Comparison of ENCODE assay signal across 1 cellular context in genomic region chr16:75555707-75556512, GRCh38.
TF ChIP-seq lines count a peak whose summit lies in the region.

TMEM231 (minus strand) TSS chr16:75556252; CDS start chr16:75556209, 43 bp downstream.

TF ChIP-seq in HepG2, 621 proteins besides CTCF, POLR2A, EP300 and RAD21 (continued from another document and continues in another):
- peak; percentile 56 to 61; a peak in 2 of 4 replicates for TF ChIP-seq HMGXB4 (CRISPR knock-in tag; IDR thresholded peaks at IDR 0.05; ENCODE audit: borderline replicate concordance in 1 of 2, low read depth in 1 of 2)
- 0 out of 2 replicates have a peak, but pooled peaks have one; percentile 62 for TF ChIP-seq GTF3A (CRISPR knock-in tag; conservative IDR thresholded peaks at IDR 0.05)
- no peak; the same call in 1 of the 2 replicates for TF ChIP-seq ZNF557 (CRISPR knock-in tag; IDR thresholded peaks at IDR 0.05)
- TF ChIP-seq FOXA3 (CRISPR knock-in tag; IDR thresholded peaks at IDR 0.05), result peak; percentile 47; the same call in 1 of the 2 replicates
- TF ChIP-seq GLI4 (CRISPR knock-in tag; IDR thresholded peaks at IDR 0.05; ENCODE audit: borderline replicate concordance), result peak; percentile 82; the same call in 1 of the 2 replicates
- peak; percentile 67; the same call in 1 of the 2 replicates for TF ChIP-seq ZNF260 (CRISPR knock-in tag; IDR thresholded peaks at IDR 0.05; ENCODE audit: borderline replicate concordance, low read depth)
- no peak for TF ChIP-seq ZNF737 (CRISPR knock-in tag; IDR thresholded peaks at IDR 0.05; ENCODE audit: borderline replicate concordance)
- TF ChIP-seq, protein P1, sequence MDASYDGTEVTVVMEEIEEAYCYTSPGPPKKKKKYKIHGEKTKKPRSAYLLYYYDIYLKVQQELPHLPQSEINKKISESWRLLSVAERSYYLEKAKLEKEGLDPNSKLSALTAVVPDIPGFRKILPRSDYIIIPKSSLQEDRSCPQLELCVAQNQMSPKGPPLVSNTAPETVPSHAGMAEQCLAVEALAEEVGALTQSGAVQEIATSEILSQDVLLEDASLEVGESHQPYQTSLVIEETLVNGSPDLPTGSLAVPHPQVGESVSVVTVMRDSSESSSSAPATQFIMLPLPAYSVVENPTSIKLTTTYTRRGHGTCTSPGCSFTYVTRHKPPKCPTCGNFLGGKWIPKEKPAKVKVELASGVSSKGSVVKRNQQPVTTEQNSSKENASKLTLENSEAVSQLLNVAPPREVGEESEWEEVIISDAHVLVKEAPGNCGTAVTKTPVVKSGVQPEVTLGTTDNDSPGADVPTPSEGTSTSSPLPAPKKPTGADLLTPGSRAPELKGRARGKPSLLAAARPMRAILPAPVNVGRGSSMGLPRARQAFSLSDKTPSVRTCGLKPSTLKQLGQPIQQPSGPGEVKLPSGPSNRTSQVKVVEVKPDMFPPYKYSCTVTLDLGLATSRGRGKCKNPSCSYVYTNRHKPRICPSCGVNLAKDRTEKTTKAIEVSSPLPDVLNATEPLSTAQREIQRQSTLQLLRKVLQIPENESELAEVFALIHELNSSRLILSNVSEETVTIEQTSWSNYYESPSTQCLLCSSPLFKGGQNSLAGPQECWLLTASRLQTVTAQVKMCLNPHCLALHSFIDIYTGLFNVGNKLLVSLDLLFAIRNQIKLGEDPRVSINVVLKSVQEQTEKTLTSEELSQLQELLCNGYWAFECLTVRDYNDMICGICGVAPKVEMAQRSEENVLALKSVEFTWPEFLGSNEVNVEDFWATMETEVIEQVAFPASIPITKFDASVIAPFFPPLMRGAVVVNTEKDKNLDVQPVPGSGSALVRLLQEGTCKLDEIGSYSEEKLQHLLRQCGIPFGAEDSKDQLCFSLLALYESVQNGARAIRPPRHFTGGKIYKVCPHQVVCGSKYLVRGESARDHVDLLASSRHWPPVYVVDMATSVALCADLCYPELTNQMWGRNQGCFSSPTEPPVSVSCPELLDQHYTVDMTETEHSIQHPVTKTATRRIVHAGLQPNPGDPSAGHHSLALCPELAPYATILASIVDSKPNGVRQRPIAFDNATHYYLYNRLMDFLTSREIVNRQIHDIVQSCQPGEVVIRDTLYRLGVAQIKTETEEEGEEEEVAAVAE (CRISPR knock-in tag; IDR thresholded peaks at IDR 0.05; ENCODE audit: borderline replicate concordance), result peak; percentile 96
- TF ChIP-seq ZNF460 (CRISPR knock-in tag; IDR thresholded peaks at IDR 0.05; ENCODE audit: borderline replicate concordance), result no peak
- peak; percentile 62; the same call in 1 of the 2 replicates for TF ChIP-seq ZBTB42 (CRISPR knock-in tag; IDR thresholded peaks at IDR 0.05)
- no peak for TF ChIP-seq BRCA1 (CRISPR knock-in tag; IDR thresholded peaks at IDR 0.05)
- no peak for TF ChIP-seq SP1 (IDR thresholded peaks at IDR 0.05)
- peak; percentile 50; the same call in 1 of the 2 replicates for TF ChIP-seq SP1 (CRISPR knock-in tag; IDR thresholded peaks at IDR 0.05)
- TF ChIP-seq ZNF563 (CRISPR knock-in tag; IDR thresholded peaks at IDR 0.05), result peak; percentile 95; the same call in 1 of the 2 replicates
- TF ChIP-seq GATAD2A (CRISPR knock-in tag; IDR thresholded peaks at IDR 0.05), result 0 out of 2 replicates have a peak, but pooled peaks have one; percentile 22
- TF ChIP-seq SMAD3 (CRISPR knock-in tag; IDR thresholded peaks at IDR 0.05), result no peak
- no peak for TF ChIP-seq HNF4G (IDR thresholded peaks at IDR 0.05; ENCODE audit: borderline replicate concordance, low read depth, low read length)
- TF ChIP-seq HNF4G (CRISPR knock-in tag; IDR thresholded peaks at IDR 0.05; ENCODE audit: borderline replicate concordance, low read depth), result peak; percentile 67
- TF ChIP-seq, protein P2, sequence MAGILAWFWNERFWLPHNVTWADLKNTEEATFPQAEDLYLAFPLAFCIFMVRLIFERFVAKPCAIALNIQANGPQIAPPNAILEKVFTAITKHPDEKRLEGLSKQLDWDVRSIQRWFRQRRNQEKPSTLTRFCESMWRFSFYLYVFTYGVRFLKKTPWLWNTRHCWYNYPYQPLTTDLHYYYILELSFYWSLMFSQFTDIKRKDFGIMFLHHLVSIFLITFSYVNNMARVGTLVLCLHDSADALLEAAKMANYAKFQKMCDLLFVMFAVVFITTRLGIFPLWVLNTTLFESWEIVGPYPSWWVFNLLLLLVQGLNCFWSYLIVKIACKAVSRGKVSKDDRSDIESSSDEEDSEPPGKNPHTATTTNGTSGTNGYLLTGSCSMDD (CRISPR knock-in tag; IDR thresholded peaks at IDR 0.05), result peak; percentile 31; the same call in 1 of the 2 replicates
- no peak for TF ChIP-seq KDM4B (CRISPR knock-in tag; IDR thresholded peaks at IDR 0.05)
- no peak for TF ChIP-seq FOXP1 (IDR thresholded peaks at IDR 0.05)
- no peak for TF ChIP-seq FOXP1 (CRISPR knock-in tag; IDR thresholded peaks at IDR 0.05)
- TF ChIP-seq SOX13 (IDR thresholded peaks at IDR 0.05), result no peak
- TF ChIP-seq SOX13 (CRISPR knock-in tag; conservative IDR thresholded peaks at IDR 0.05 in 1 of 2, IDR thresholded peaks at IDR 0.05 in 1 of 2), result no peak; a peak in 1 of 4 replicates
- no peak for TF ChIP-seq SATB2 (CRISPR knock-in tag; IDR thresholded peaks at IDR 0.05)
- TF ChIP-seq ZNF598 (CRISPR knock-in tag; IDR thresholded peaks at IDR 0.05; ENCODE audit: borderline replicate concordance), result peak; percentile 84; the same call in 1 of the 2 replicates
- TF ChIP-seq ESRRA (CRISPR knock-in tag; IDR thresholded peaks at IDR 0.05; ENCODE audit: low read depth), result peak; percentile 37; the same call in 1 of the 2 replicates
- peak; percentile 55; the same call in 1 of the 2 replicates for TF ChIP-seq FOXK2 (IDR thresholded peaks at IDR 0.05)
- TF ChIP-seq REPIN1 (CRISPR knock-in tag; IDR thresholded peaks at IDR 0.05; ENCODE audit: borderline replicate concordance, low read depth), result 0 out of 2 replicates have a peak, but pooled peaks have one; percentile 21
- TF ChIP-seq JUN (CRISPR knock-in tag; IDR thresholded peaks at IDR 0.05), result no peak; the same call in 1 of the 2 replicates
- TF ChIP-seq ZNF792 (CRISPR knock-in tag; IDR thresholded peaks at IDR 0.05), result peak; percentile 40; the same call in 1 of the 2 replicates
- TF ChIP-seq ZNF160 (CRISPR knock-in tag; IDR thresholded peaks at IDR 0.05), result peak; percentile 79; the same call in 1 of the 2 replicates
- no peak for TF ChIP-seq BCL6 (CRISPR knock-in tag; IDR thresholded peaks at IDR 0.05)
- no peak for TF ChIP-seq ZBTB1 (CRISPR knock-in tag; IDR thresholded peaks at IDR 0.05; ENCODE audit: borderline replicate concordance)
- TF ChIP-seq, protein P3, sequence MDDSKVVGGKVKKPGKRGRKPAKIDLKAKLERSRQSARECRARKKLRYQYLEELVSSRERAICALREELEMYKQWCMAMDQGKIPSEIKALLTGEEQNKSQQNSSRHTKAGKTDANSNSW (CRISPR knock-in tag; IDR thresholded peaks at IDR 0.05; ENCODE audit: borderline replicate concordance), result peak; percentile 91; the same call in 1 of the 2 replicates
- TF ChIP-seq TARDBP (CRISPR knock-in tag; IDR thresholded peaks at IDR 0.05), result no peak
- TF ChIP-seq ATF7-NPFF (CRISPR knock-in tag; IDR thresholded peaks at IDR 0.05; ENCODE audit: low read depth), result peak; percentile 68
- TF ChIP-seq ZKSCAN8 (CRISPR knock-in tag; IDR thresholded peaks at IDR 0.05; ENCODE audit: borderline replicate concordance), result no peak
- TF ChIP-seq ZNF703 (CRISPR knock-in tag; IDR thresholded peaks at IDR 0.05; ENCODE audit: borderline replicate concordance), result no peak; the same call in 1 of the 2 replicates
- peak; percentile 96; the same call in 1 of the 2 replicates for TF ChIP-seq SIN3A (IDR thresholded peaks at IDR 0.05; ENCODE audit: borderline replicate concordance, low read depth, low read length)
- TF ChIP-seq ZNF670 (CRISPR knock-in tag; IDR thresholded peaks at IDR 0.05; ENCODE audit: borderline replicate concordance), result peak; percentile 70
- no peak for TF ChIP-seq NR3C1 (CRISPR knock-in tag; IDR thresholded peaks at IDR 0.05)
- TF ChIP-seq ZNF781 (CRISPR knock-in tag; IDR thresholded peaks at IDR 0.05; ENCODE audit: borderline replicate concordance, not compliant biosample characterization), result peak; percentile 33
- 0 out of 2 replicates have a peak, but pooled peaks have one; percentile 30 for TF ChIP-seq KLF12 (CRISPR knock-in tag; IDR thresholded peaks at IDR 0.05; ENCODE audit: borderline replicate concordance)
- TF ChIP-seq IRF1 (CRISPR knock-in tag; IDR thresholded peaks at IDR 0.05; ENCODE audit: low read depth), result peak; percentile 87; the same call in 1 of the 2 replicates
- peak; percentile 73; the same call in 1 of the 2 replicates for TF ChIP-seq ZBTB8A (CRISPR knock-in tag; IDR thresholded peaks at IDR 0.05; ENCODE audit: borderline replicate concordance, low read depth)
- no peak for TF ChIP-seq GLMP (CRISPR knock-in tag; IDR thresholded peaks at IDR 0.05; ENCODE audit: borderline replicate concordance)
- 0 out of 2 replicates have a peak, but pooled peaks have one; percentile 22 for TF ChIP-seq ZSCAN20 (CRISPR knock-in tag; IDR thresholded peaks at IDR 0.05; ENCODE audit: borderline replicate concordance)
- no peak; the same call in 1 of the 2 replicates for TF ChIP-seq ATAD3A (CRISPR knock-in tag; IDR thresholded peaks at IDR 0.05)
- TF ChIP-seq ASH2L (IDR thresholded peaks at IDR 0.05; ENCODE audit: insufficient read length, low read depth, low read length), result peak; percentile 76
- no peak for TF ChIP-seq ZBTB20 (CRISPR knock-in tag; IDR thresholded peaks at IDR 0.05; ENCODE audit: borderline replicate concordance, low read depth)
- TF ChIP-seq MEIS2 (CRISPR knock-in tag; IDR thresholded peaks at IDR 0.05), result no peak
- TF ChIP-seq XRCC5 (optimal IDR thresholded peaks at IDR 0.05; ENCODE audit: low read length), result peak; percentile 87
- TF ChIP-seq ZFP90 (CRISPR knock-in tag; IDR thresholded peaks at IDR 0.05; ENCODE audit: borderline replicate concordance), result peak; percentile 46; the same call in 1 of the 2 replicates
- no peak for TF ChIP-seq MATR3 (CRISPR knock-in tag; IDR thresholded peaks at IDR 0.05)
- peak; percentile 91 for TF ChIP-seq ZNF883 (CRISPR knock-in tag; IDR thresholded peaks at IDR 0.05; ENCODE audit: not compliant biosample characterization)
- no peak for TF ChIP-seq JARID2 (CRISPR knock-in tag; IDR thresholded peaks at IDR 0.05; ENCODE audit: insufficient replicate concordance)
- TF ChIP-seq JUNB (CRISPR knock-in tag; IDR thresholded peaks at IDR 0.05; ENCODE audit: borderline replicate concordance), result no peak; the same call in 1 of the 2 replicates
- no peak for TF ChIP-seq SNAPC5 (CRISPR knock-in tag; IDR thresholded peaks at IDR 0.05; ENCODE audit: borderline replicate concordance)
- TF ChIP-seq, protein P4, sequence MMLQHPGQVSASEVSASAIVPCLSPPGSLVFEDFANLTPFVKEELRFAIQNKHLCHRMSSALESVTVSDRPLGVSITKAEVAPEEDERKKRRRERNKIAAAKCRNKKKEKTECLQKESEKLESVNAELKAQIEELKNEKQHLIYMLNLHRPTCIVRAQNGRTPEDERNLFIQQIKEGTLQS (CRISPR knock-in tag; IDR thresholded peaks at IDR 0.05), result peak; percentile 55; the same call in 1 of the 2 replicates
- TF ChIP-seq ZHX1 (CRISPR knock-in tag; IDR thresholded peaks at IDR 0.05; ENCODE audit: low read depth), result peak; percentile 83
- peak; percentile 81 for TF ChIP-seq SALL1 (CRISPR knock-in tag; IDR thresholded peaks at IDR 0.05)
- TF ChIP-seq ZFY (CRISPR knock-in tag; IDR thresholded peaks at IDR 0.05), result peak; percentile 71
- peak; percentile 74; the same call in 1 of the 2 replicates for TF ChIP-seq ZMAT3 (CRISPR knock-in tag; conservative IDR thresholded peaks at IDR 0.05)
- no peak for TF ChIP-seq ATF1 (CRISPR knock-in tag; IDR thresholded peaks at IDR 0.05)
- TF ChIP-seq RORA (CRISPR knock-in tag; IDR thresholded peaks at IDR 0.05), result no peak
